8 cellular contexts compared by ENCODE assay signal in the genomic region with DNA sequence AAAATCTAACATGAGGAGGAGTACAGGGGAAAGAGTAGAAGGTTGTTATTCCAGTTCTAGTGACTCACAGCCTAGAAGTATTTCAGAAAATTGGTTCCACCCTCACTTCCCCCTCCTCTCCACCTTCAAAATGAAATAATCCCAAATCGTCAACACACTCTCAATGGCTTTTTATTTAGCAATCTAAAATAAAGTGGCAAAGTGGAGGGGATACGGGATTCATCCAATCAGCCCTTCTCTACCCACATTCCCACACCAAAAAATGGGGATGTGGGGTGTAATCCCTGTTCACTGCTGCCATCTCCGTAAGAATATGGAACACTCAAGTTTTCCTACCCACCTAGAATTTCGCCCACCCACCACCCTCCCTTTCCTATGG. TPM values are rescaled to one million over a fixed set of nuclear protein-coding genes. Genes with fewer than 3 reads are reported as not detected.
DNase-seq lines count a peak whose midpoint lies in the region; ATAC-seq and TF ChIP-seq lines count a peak whose summit lies in the region.

No MANE protein-coding gene starts in this region.

- peak overlapping the region; percentile 75 for H3K4me3 Mint-ChIP-seq in CD8-positive, alpha-beta T cell
- peak overlapping the region; percentile 78 for H3K4me3 Mint-ChIP-seq in stimulated activated effector memory CD8-positive, alpha-beta T cell treated with anti-CD3 and anti-CD28 coated beads, Interleukin-12 subunit alpha, Interleukin-12 subunit beta, amount 100 ng/mL, for 72 hours

- H3K27me3 ChIP-seq in CD8-positive, alpha-beta T cell (ENCODE audit: insufficient read depth, low read length) = peaks cover 13% of the 10 kb centered on the region
- peaks cover 10% of the 10 kb centered on the region for H3K27me3 ChIP-seq in iPS-20b (ENCODE audit: insufficient read depth, low read length)

- peak overlapping the region; percentile 78 for H3K9ac ChIP-seq in iPS-20b (ENCODE audit: low read depth, low read length)

- POLR2A ChIA-PET in CD8-positive, alpha-beta T cell (lab: Charles Lee) = no interaction called here

- H3K4me1 Mint-ChIP-seq in CD8-positive, alpha-beta T cell (ENCODE audit: low read depth) = peaks cover 30% of the 10 kb centered on the region
- peaks cover 21% of the 10 kb centered on the region for H3K4me1 Mint-ChIP-seq in stimulated activated effector memory CD8-positive, alpha-beta T cell treated with anti-CD3 and anti-CD28 coated beads, Interleukin-12 subunit alpha, Interleukin-12 subunit beta, amount 100 ng/mL, for 72 hours

- no peak overlapping the region for H3K27ac ChIP-seq in CD8-positive, alpha-beta T cell (ENCODE audit: low read depth, low read length)
- H3K27ac ChIP-seq in iPS-20b (ENCODE audit: low read length) = no peak overlapping the region

- no peak for DNase-seq in CD8-positive, alpha-beta T cell
- DNase-seq in astrocyte of the cerebellum (ENCODE audit: low read depth) (no peak), NCI-H146 treated with DMSO at 0.1 percent for 48 hours (lab: John Stamatoyannopoulos, UW; ENCODE audit: unreplicated experiment) (no peak)
- DNase-seq in stimulated activated effector memory CD8-positive, alpha-beta T cell treated with anti-CD3 and anti-CD28 coated beads, Interleukin-12 subunit alpha, Interleukin-12 subunit beta, amount 100 ng/mL, for 72 hours (ENCODE audit: low spot score in 2 of 2) = no peak

- H3K27ac Mint-ChIP-seq in CD8-positive, alpha-beta T cell = peak overlapping the region; percentile 37
- no peak overlapping the region for H3K27ac Mint-ChIP-seq in stimulated activated effector memory CD8-positive, alpha-beta T cell treated with anti-CD3 and anti-CD28 coated beads, Interleukin-12 subunit alpha, Interleukin-12 subunit beta, amount 100 ng/mL, for 72 hours

- H3K4me3 ChIP-seq in CD8-positive, alpha-beta T cell (ENCODE audit: low read depth, low read length) = no peak overlapping the region
- H3K4me3 ChIP-seq in astrocyte of the cerebellum (ENCODE audit: low read depth, low read length) (peak overlapping the region; percentile 60), iPS-20b (ENCODE audit: low read length) (peak overlapping the region; percentile 81)

- TF ChIP-seq CTCF in CD8-positive, alpha-beta T cell (IDR thresholded peaks at IDR 0.05) = no peak
- no peak for TF ChIP-seq CTCF in astrocyte of the cerebellum (IDR thresholded peaks at IDR 0.05; ENCODE audit: low read depth, low read length, missing control alignments)

- H3K9me3 Mint-ChIP-seq in CD8-positive, alpha-beta T cell = no peaks in the 10 kb centered on the region
- no peaks in the 10 kb centered on the region for H3K9me3 Mint-ChIP-seq in stimulated activated effector memory CD8-positive, alpha-beta T cell treated with anti-CD3 and anti-CD28 coated beads, Interleukin-12 subunit alpha, Interleukin-12 subunit beta, amount 100 ng/mL, for 72 hours

- H3K36me3 Mint-ChIP-seq in CD8-positive, alpha-beta T cell = no peaks in the 10 kb centered on the region
- H3K36me3 Mint-ChIP-seq in stimulated activated effector memory CD8-positive, alpha-beta T cell treated with anti-CD3 and anti-CD28 coated beads, Interleukin-12 subunit alpha, Interleukin-12 subunit beta, amount 100 ng/mL, for 72 hours = peaks cover 6% of the 10 kb centered on the region

- no peak for ATAC-seq in CD8-positive, alpha-beta T cell
- no peak for ATAC-seq in stimulated activated effector memory CD8-positive, alpha-beta T cell treated with anti-CD3 and anti-CD28 coated beads, Interleukin-12 subunit alpha, Interleukin-12 subunit beta, amount 100 ng/mL, for 72 hours
- ATAC-seq in HG03469 (IDR thresholded peaks at IDR 0.05; ENCODE audit: unreplicated experiment) = no peak
- ATAC-seq in HG03565 (IDR thresholded peaks at IDR 0.05; ENCODE audit: unreplicated experiment) = no peak

- CTCF ChIA-PET in CD8-positive, alpha-beta T cell (lab: Charles Lee) = no interaction called here

- TF ChIP-seq EP300 in Ishikawa (IDR thresholded peaks at IDR 0.05; ENCODE audit: borderline replicate concordance) = no peak

- no peaks in the 10 kb centered on the region for H3K36me3 ChIP-seq in CD8-positive, alpha-beta T cell (ENCODE audit: insufficient read depth, low read length)
- H3K36me3 ChIP-seq in iPS-20b (ENCODE audit: insufficient read depth, low read depth, low read length) = no peaks in the 10 kb centered on the region

- no peaks in the 10 kb centered on the region for H3K9me3 ChIP-seq in CD8-positive, alpha-beta T cell (ENCODE audit: low read length)
- H3K9me3 ChIP-seq in iPS-20b (ENCODE audit: insufficient read depth, low read depth, low read length) = no peaks in the 10 kb centered on the region

- in situ Hi-C loops in astrocyte of the cerebellum (cut with HindIII; ENCODE audit: low sequenced_read_pairs) = no loop called here

- peaks cover 29% of the 10 kb centered on the region for H3K4me1 ChIP-seq in CD8-positive, alpha-beta T cell (ENCODE audit: insufficient read depth, low read length)
- peaks cover 28% of the 10 kb centered on the region for H3K4me1 ChIP-seq in iPS-20b (ENCODE audit: insufficient read depth, low read length)

- intact Hi-C loops in CD8-positive, alpha-beta T cell (cut with DNase I, micrococcal nuclease) = loop anchor here in 1 of 2 experiments (5.0 kb wide), 1 partner anchor 320 kb away; a partner anchor contains a TSS

- TF ChIP-seq RAD21 in Ishikawa (IDR thresholded peaks at IDR 0.05; ENCODE audit: low read depth) = no peak

- peaks cover 48% of the 10 kb centered on the region for H3K27me3 Mint-ChIP-seq in CD8-positive, alpha-beta T cell (ENCODE audit: low read depth)

TF ChIP-seq in Ishikawa, 13 proteins besides CTCF, POLR2A, EP300 and RAD21:
- TF ChIP-seq FOXM1 (IDR thresholded peaks at IDR 0.05; ENCODE audit: borderline replicate concordance, low read depth) = no peak
- TF ChIP-seq ZBTB7A (IDR thresholded peaks at IDR 0.05; ENCODE audit: low read depth) = 0 out of 2 replicates have a peak, but pooled peaks have one; percentile 39
- TF ChIP-seq TEAD4 (IDR thresholded peaks at IDR 0.05) = no peak
- TF ChIP-seq, protein P1, sequence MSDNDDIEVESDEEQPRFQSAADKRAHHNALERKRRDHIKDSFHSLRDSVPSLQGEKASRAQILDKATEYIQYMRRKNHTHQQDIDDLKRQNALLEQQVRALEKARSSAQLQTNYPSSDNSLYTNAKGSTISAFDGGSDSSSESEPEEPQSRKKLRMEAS (IDR thresholded peaks at IDR 0.05) = no peak
- no peak for TF ChIP-seq TAF1 (IDR thresholded peaks at IDR 0.05; ENCODE audit: low read depth)
- no peak for TF ChIP-seq EGR1 (IDR thresholded peaks at IDR 0.05)
- TF ChIP-seq CREB1 (IDR thresholded peaks at IDR 0.05; ENCODE audit: low read depth) = no peak
- TF ChIP-seq YY1 (IDR thresholded peaks at IDR 0.05; ENCODE audit: low read depth) = no peak
TF ChIP-seq in Ishikawa: peak in this region for 1.

RNA-seq across cellular contexts. Expression of a gene that starts 1.0 kb away (rescaled TPM):
- 1 to 10 TPM in 1 of 2 experiments, under 1 TPM in 1; 0.81 to 1.4 TPM for total RNA-seq in CD8-positive, alpha-beta T cell

RNA-seq across cellular contexts. Expression of a gene that starts 41.3 kb away (rescaled TPM):
- under 1 TPM in 1 of 2 experiments, not detected in 1; 0.24 TPM for total RNA-seq in CD8-positive, alpha-beta T cell
